Comparison of ENCODE assay signal across 1 cellular context in the genomic region with DNA sequence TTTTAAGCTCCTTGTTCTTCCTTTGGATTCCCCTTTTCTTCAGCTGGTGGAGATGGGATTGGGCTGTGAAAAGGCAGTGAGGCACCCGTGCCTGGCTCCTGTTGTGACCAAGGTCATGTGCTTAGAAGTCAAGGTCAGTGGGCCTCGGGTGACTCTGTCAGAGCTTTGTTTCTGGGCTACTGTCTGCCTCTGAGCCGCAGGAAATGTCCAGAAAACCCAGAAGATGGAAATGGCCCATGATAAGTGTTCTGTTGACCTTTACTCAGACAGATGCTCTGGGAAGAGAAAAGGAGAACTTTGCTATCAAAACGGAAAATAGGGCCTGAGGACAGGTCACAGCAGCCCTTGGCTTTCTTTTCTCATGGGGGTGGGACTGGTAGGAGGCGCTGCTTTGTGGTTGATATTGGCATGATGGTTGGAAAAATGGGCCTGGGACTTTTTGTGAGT.
TF ChIP-seq lines count a peak whose summit lies in the region.

No MANE protein-coding gene starts in this region.

TF ChIP-seq in HepG2, 621 proteins besides CTCF, POLR2A, EP300 and RAD21 (continued from another document):
- TF ChIP-seq, protein P1, sequence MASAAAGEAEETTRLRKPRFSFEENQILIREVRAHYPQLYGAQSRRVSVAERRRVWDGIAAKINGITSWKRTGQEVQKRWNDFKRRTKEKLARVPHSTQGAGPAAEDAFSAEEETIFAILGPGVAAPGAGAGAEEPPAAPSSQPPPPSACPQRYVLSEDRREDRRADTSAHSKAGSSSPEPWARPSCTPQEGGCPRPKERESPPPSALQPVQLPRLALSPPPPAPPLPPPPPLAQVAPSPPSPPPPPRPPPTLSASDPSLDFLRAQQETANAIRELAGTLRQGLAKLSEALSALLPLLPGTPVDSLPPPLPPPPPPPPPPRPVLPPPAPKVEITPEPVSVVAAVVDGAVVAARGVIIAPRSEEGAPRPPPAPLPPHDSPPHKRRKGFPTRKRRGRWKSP (CRISPR knock-in tag; IDR thresholded peaks at IDR 0.05): peak; percentile 77; the same call in 1 of the 2 replicates
- TF ChIP-seq U2AF2 (IDR thresholded peaks at IDR 0.05; ENCODE audit: low read depth, low read length): no peak
- TF ChIP-seq PCBP1 (IDR thresholded peaks at IDR 0.05; ENCODE audit: borderline replicate concordance, low read depth, low read length): no peak
- TF ChIP-seq ZNF17 (CRISPR knock-in tag; IDR thresholded peaks at IDR 0.05): no peak
- TF ChIP-seq PITX1 (CRISPR knock-in tag; IDR thresholded peaks at IDR 0.05): 0 out of 2 replicates have a peak, but pooled peaks have one; percentile 23
- peak; percentile 42; the same call in 1 of the 2 replicates for TF ChIP-seq KLF15 (CRISPR knock-in tag; IDR thresholded peaks at IDR 0.05; ENCODE audit: borderline replicate concordance)
